Comparison of ENCODE assay signal across 10 cellular contexts in genomic region chr2:61318553-61318952, GRCh38.
"Had no signal": no experiment of that assay in that cellular context is flagged by ENCODE, and none has a peak within 500 bp of the region (broad histone marks: within the 10 kb centered on the region; RNA-seq: fewer than 3 reads in every experiment).

No MANE protein-coding gene starts in this region.

- H2AFZ ChIP-seq: GM23248 had no signal

- ATAC-seq: HCT116, HepG2 had no signal

- H3K27ac ChIP-seq: GM23248, HL-60 had no signal

- DNase-seq: GM23248, GOT3, H7, HFFc6, IMR-90, KBM-7 had no signal

- H3K4me3 ChIP-seq: GM23248, HAP-1 had no signal

- FAIRE-seq: HepG2 had no signal

- H3K9me3 ChIP-seq: HAP-1 had no signal

- H3K9ac ChIP-seq: GM23248 had no signal

- H3K4me1 ChIP-seq: HAP-1 had no signal
